In genomic region chr22:32333769-32334639, GRCh38 we compare ENCODE assay signal across 13 cellular contexts. TPM values are rescaled to one million over a fixed set of nuclear protein-coding genes. Genes with fewer than 3 reads are reported as not detected.
DNase-seq lines count a peak whose midpoint lies in the region; ATAC-seq and TF ChIP-seq lines count a peak whose summit lies in the region.
"Had no signal": no experiment of that assay in that cellular context is flagged by ENCODE, and none has a peak within 500 bp of the region (broad histone marks: within the 10 kb centered on the region; RNA-seq: fewer than 3 reads in every experiment).

No MANE protein-coding gene starts in this region.

- H3K4me3 ChIP-seq in endodermal cell (ENCODE audit: low read length) (no peak overlapping the region), neuronal stem cell (ENCODE audit: low read length in 2 of 2) (peak overlapping the region in 1 of 2 donors; percentile 60), vagina (no peak overlapping the region)

- intact Hi-C loops in vagina (cut with DNase I): no loop called here

- no peaks in the 10 kb centered on the region for H3K36me3 Mint-ChIP-seq in activated naive CD4-positive, alpha-beta T cell treated with anti-CD3 and anti-CD28 coated beads, Interleukin-2, amount 50 U/mL, for 24 hours
- H3K36me3 Mint-ChIP-seq in activated naive CD4-positive, alpha-beta T cell treated with anti-CD3 and anti-CD28 coated beads, Interleukin-2, amount 10 ng/mL, durations not matched to agents 7 days and 5 days: no peaks in the 10 kb centered on the region
- H3K36me3 Mint-ChIP-seq in endodermal cell (ENCODE audit: low read depth): no peaks in the 10 kb centered on the region

- peak overlapping the region; percentile 63 for H2BK12ac ChIP-seq in neuronal stem cell (ENCODE audit: low read length)

- H3K4me1 ChIP-seq in endodermal cell (ENCODE audit: control insufficient read depth, insufficient read depth, low read length): peaks cover 3% of the 10 kb centered on the region
- H3K4me1 ChIP-seq in neuronal stem cell (ENCODE audit: control insufficient read depth in 2 of 2, insufficient read depth in 1 of 2, low read depth in 1 of 2, low read length in 2 of 2): peaks cover 31 to 38% of the 10 kb centered on the region in 2 donors
- peaks cover 13% of the 10 kb centered on the region for H3K4me1 ChIP-seq in vagina

- H3K27ac Mint-ChIP-seq in activated naive CD4-positive, alpha-beta T cell treated with anti-CD3 and anti-CD28 coated beads, Interleukin-2, amount 50 U/mL, for 24 hours: peak overlapping the region; percentile 9
- H3K27ac Mint-ChIP-seq in activated naive CD4-positive, alpha-beta T cell treated with anti-CD3 and anti-CD28 coated beads, Interleukin-2, amount 10 ng/mL, durations not matched to agents 7 days and 5 days: no peak overlapping the region
- no peak overlapping the region for H3K27ac Mint-ChIP-seq in endodermal cell

- peak overlapping the region; percentile 19 for H3K23ac ChIP-seq in neuronal stem cell (ENCODE audit: low read depth, low read length, poor library complexity)

- peak overlapping the region; percentile 97 for H2BK5ac ChIP-seq in neuronal stem cell (ENCODE audit: low read length)

- 92% methylated on average over 9 to 12 of the region's 12 CpGs for WGBS in endodermal cell (ENCODE audit: insufficient coverage in 1 of 2, insufficient read length in 1 of 2), 2 experiments
- WGBS in neuronal stem cell (ENCODE audit: extremely low coverage in 2 of 2, insufficient read length in 2 of 2, insufficient replicate concordance in 1 of 2), 2 donors: no CpG with 5 or more reads among the region's 12 CpGs

- H3K4ac ChIP-seq in neuronal stem cell (ENCODE audit: low read length): peak overlapping the region; percentile 71

- H3K27me3 Mint-ChIP-seq in activated naive CD4-positive, alpha-beta T cell treated with anti-CD3 and anti-CD28 coated beads, Interleukin-2, amount 50 U/mL, for 24 hours: peaks cover 10% of the 10 kb centered on the region
- H3K27me3 Mint-ChIP-seq in activated naive CD4-positive, alpha-beta T cell treated with anti-CD3 and anti-CD28 coated beads, Interleukin-2, amount 10 ng/mL, durations not matched to agents 7 days and 5 days: peaks cover 33% of the 10 kb centered on the region
- peaks cover 2% of the 10 kb centered on the region for H3K27me3 Mint-ChIP-seq in endodermal cell (ENCODE audit: insufficient read depth)

- H3K14ac ChIP-seq in neuronal stem cell (ENCODE audit: low read length): peak overlapping the region; percentile 97

- H3K79me1 ChIP-seq in neuronal stem cell (ENCODE audit: low read depth, low read length): peaks cover 3% of the 10 kb centered on the region

- peak overlapping the region; percentile 91 for H2BK120ac ChIP-seq in neuronal stem cell (ENCODE audit: low read depth, low read length)

- H3K27me3 ChIP-seq in endodermal cell (ENCODE audit: control insufficient read depth, insufficient read depth, low read length, poor library complexity, severe bottlenecking) (no peaks in the 10 kb centered on the region), neuronal stem cell (ENCODE audit: control insufficient read depth in 3 of 3, insufficient read depth in 3 of 3, low read depth in 1 of 3, low read length in 3 of 3) (no peaks in the 10 kb centered on the region), vagina (no peaks in the 10 kb centered on the region)

- H3K27ac ChIP-seq in endodermal cell (ENCODE audit: low read depth, low read length) (no peak overlapping the region), neuronal stem cell (replicated peaks; ENCODE audit: low read length) (peak overlapping the region; percentile 99), vagina (no peak overlapping the region)

- no peaks in the 10 kb centered on the region for H3K36me3 ChIP-seq in endodermal cell (ENCODE audit: control insufficient read depth, insufficient read depth, low read length)
- H3K36me3 ChIP-seq in neuronal stem cell (replicated peaks in 1 of 2; ENCODE audit: control insufficient read depth in 2 of 2, insufficient read depth in 2 of 2, low read length in 2 of 2): no peaks in the 10 kb centered on the region
- no peaks in the 10 kb centered on the region for H3K36me3 ChIP-seq in vagina

- no peaks in the 10 kb centered on the region for H3K9me3 Mint-ChIP-seq in activated naive CD4-positive, alpha-beta T cell treated with anti-CD3 and anti-CD28 coated beads, Interleukin-2, amount 50 U/mL, for 24 hours
- no peaks in the 10 kb centered on the region for H3K9me3 Mint-ChIP-seq in activated naive CD4-positive, alpha-beta T cell treated with anti-CD3 and anti-CD28 coated beads, Interleukin-2, amount 10 ng/mL, durations not matched to agents 7 days and 5 days
- H3K9me3 Mint-ChIP-seq in endodermal cell: no peaks in the 10 kb centered on the region

- H3K4me2 ChIP-seq in neuronal stem cell (ENCODE audit: insufficient read depth, low read length, poor library complexity, severe bottlenecking): no peak overlapping the region

- peak overlapping the region; percentile 93 for H2AK5ac ChIP-seq in neuronal stem cell (ENCODE audit: low read depth, low read length)

- no peak overlapping the region for H2AFZ ChIP-seq in neuronal stem cell (ENCODE audit: low read length)

- peak overlapping the region; percentile 90 for H3K18ac ChIP-seq in neuronal stem cell (ENCODE audit: low read length)

- no peak for TF ChIP-seq CTCF in endodermal cell (conservative IDR thresholded peaks at IDR 0.05)
- no peak for TF ChIP-seq CTCF in vagina (IDR thresholded peaks at IDR 0.05)

- H4K8ac ChIP-seq in neuronal stem cell (ENCODE audit: low read depth, low read length): peak overlapping the region; percentile 58

- peak overlapping the region; percentile 86 for H4K91ac ChIP-seq in neuronal stem cell (ENCODE audit: low read depth, low read length, poor library complexity)

- H3K9ac ChIP-seq in endodermal cell (ENCODE audit: extremely low read depth, low read length, poor library complexity, severe bottlenecking): no peak overlapping the region
- H3K9ac ChIP-seq in neuronal stem cell (ENCODE audit: low read depth, low read length, poor library complexity): peak overlapping the region; percentile 82

- TF ChIP-seq POLR2A in vagina (IDR thresholded peaks at IDR 0.05): no peak

- H3K9me3 ChIP-seq in endodermal cell (ENCODE audit: control insufficient read depth, low read length) (no peaks in the 10 kb centered on the region), neuronal stem cell (replicated peaks in 1 of 2; ENCODE audit: control insufficient read depth in 2 of 2, insufficient read depth in 1 of 2, low read depth in 1 of 2, low read length in 2 of 2) (peaks cover 0 to 2% of the 10 kb centered on the region in 2 donors), vagina (no peaks in the 10 kb centered on the region)

- no peaks in the 10 kb centered on the region for H3K4me1 Mint-ChIP-seq in activated naive CD4-positive, alpha-beta T cell treated with anti-CD3 and anti-CD28 coated beads, Interleukin-2, amount 50 U/mL, for 24 hours
- H3K4me1 Mint-ChIP-seq in activated naive CD4-positive, alpha-beta T cell treated with anti-CD3 and anti-CD28 coated beads, Interleukin-2, amount 10 ng/mL, durations not matched to agents 7 days and 5 days: no peaks in the 10 kb centered on the region
- H3K4me1 Mint-ChIP-seq in endodermal cell: peaks cover 7% of the 10 kb centered on the region

- ATAC-seq in GM19455 (IDR thresholded peaks at IDR 0.05; ENCODE audit: unreplicated experiment) (no peak), HG02840 (IDR thresholded peaks at IDR 0.05; ENCODE audit: low FRiP score, unreplicated experiment) (no peak)
- ATAC-seq: PC-3 had no signal

- H3K4me3 Mint-ChIP-seq in activated naive CD4-positive, alpha-beta T cell treated with anti-CD3 and anti-CD28 coated beads, Interleukin-2, amount 50 U/mL, for 24 hours: no peak overlapping the region
- no peak overlapping the region for H3K4me3 Mint-ChIP-seq in activated naive CD4-positive, alpha-beta T cell treated with anti-CD3 and anti-CD28 coated beads, Interleukin-2, amount 10 ng/mL, durations not matched to agents 7 days and 5 days
- H3K4me3 Mint-ChIP-seq in endodermal cell: no peak overlapping the region

- CTCF ChIA-PET in activated naive CD4-positive, alpha-beta T cell treated with anti-CD3 and anti-CD28 coated beads, Interleukin-2, amount 10 ng/mL, durations not matched to agents 7 days and 5 days (lab: Charles Lee): no interaction called here

- no peak for DNase-seq in activated naive CD4-positive, alpha-beta T cell treated with anti-CD3 and anti-CD28 coated beads, Interleukin-2, amount 10 ng/mL, durations not matched to agents 7 days and 5 days
- DNase-seq in endodermal cell (peak; percentile 38), neuronal stem cell (ENCODE audit: low spot score) (no peak), vagina (ENCODE audit: extremely low spot score in 2 of 2) (peak; percentile 64 to 93), SK-N-DZ (ENCODE audit: low spot score) (no peak)
- DNase-seq: C1 segment of cervical spinal cord, HCEC 1CT, NCI-H1436 treated with DMSO at 0.1 percent for 48 hours, NCI-H69, PC-3 had no signal

- H2BK15ac ChIP-seq in neuronal stem cell (ENCODE audit: low read length): peak overlapping the region; percentile 76

RNA-seq across cellular contexts. Expression of gene RFPL3, which starts 23.7 kb away (rescaled TPM):
- total RNA-seq in endodermal cell (not detected), vagina (not detected)
- not detected for polyA plus RNA-seq in endodermal cell (2013, experiment 1 of 2)
- polyA plus RNA-seq in endodermal cell (2013, experiment 2 of 2): not detected
- not detected for polyA plus RNA-seq in neuronal stem cell (2013, experiment 1 of 2)
- polyA plus RNA-seq in neuronal stem cell (2013, experiment 2 of 2): not detected
- not detected in 2 replicates for polyA plus RNA-seq in SK-N-DZ (2014; cell fraction: cytosol; rRNA removed)
- not detected in 2 replicates for polyA plus RNA-seq in SK-N-DZ (2014; cell fraction: nucleus; rRNA removed)
- total RNA-seq: PC-3 had no signal

Comparison
In these comparisons a context has a peak if more than half of its experiments do, and no peak if none do; other contexts are left out.
1. DNase-seq: peak in endodermal cell (single experiment) and vagina (2 of 2); none in activated naive CD4-positive, alpha-beta T cell treated with anti-CD3 and anti-CD28 coated beads, Interleukin-2, amount 10 ng/mL, durations not matched to agents 7 days and 5 days (single experiment), neuronal stem cell (single experiment) and SK-N-DZ (single experiment).